Comparison of ENCODE assay signal across 16 cellular contexts in the genomic region with DNA sequence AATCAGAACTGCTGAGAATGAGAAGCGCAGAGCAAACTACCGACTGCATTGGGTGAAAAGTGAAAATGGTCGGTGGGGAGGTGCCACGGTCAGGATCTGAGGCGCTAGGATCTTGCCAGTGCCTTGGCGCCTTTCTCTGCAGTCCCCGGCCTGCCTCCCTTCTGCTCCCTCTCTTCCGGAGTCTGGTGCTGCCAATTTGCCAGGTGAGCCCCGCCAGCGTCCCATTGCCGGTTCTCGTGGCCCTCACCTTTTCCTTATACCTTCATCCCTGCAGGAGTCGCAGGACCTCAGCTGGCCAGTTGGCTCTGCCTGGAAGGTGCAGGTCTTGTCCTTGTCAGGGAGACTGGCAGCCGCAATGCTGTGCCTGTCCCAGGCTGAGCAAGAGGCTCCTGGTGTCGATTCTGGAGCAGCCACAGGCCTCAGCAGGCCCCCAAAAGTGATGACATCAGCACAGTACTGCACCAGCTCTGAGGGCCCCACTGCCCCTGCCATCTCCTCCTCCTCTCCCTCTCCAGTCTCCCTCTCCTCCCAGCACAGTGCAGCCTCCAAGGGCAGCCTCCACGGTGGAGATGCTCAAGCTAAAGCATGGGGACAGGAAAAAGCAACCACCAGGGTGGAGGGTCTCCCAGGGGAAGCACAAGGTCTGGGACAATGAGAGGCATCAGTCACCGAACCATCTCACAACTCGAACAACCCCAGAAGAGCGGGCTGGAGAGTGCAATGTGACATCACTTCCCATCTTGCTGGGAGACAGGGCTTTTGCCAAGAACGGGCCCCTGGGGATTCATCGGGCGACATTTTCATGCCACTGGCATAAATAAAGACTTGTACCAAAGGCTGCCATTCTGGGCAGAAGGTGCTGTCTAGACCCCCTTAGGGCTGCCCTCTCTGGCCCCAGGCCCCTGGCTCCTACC. TPM values are rescaled to one million over a fixed set of nuclear protein-coding genes. Genes with fewer than 3 reads are reported as not detected.
DNase-seq lines count a peak whose midpoint lies in the region; ATAC-seq, FAIRE-seq and TF ChIP-seq lines count a peak whose summit lies in the region.
"Had no signal": no experiment of that assay in that cellular context is flagged by ENCODE, and none has a peak within 500 bp of the region (broad histone marks: within the 10 kb centered on the region; RNA-seq: fewer than 3 reads in every experiment).

No MANE protein-coding gene starts in this region.

- H3K27ac ChIP-seq in WERI-Rb-1 (peak overlapping the region; percentile 95), right cardiac atrium (ENCODE audit: low read length) (no peak overlapping the region), tibial nerve (peak overlapping the region in 3 of 4 donors; percentile 0 to 87 (median 78))
- H3K27ac ChIP-seq: SJCRH30 had no signal

- FAIRE-seq in frontal cortex (lab: Jason Lieb, UNC) = no peak
- FAIRE-seq: urothelium cell line had no signal

- DNase-seq in activated naive CD4-positive, alpha-beta T cell treated with anti-CD3 and anti-CD28 coated beads for 36 hours = no peak
- no peak for DNase-seq in activated naive CD4-positive, alpha-beta T cell treated with anti-CD3 and anti-CD28 coated beads, Interleukin-2, amount 50 U/mL, for 72 hours (ENCODE audit: low spot score in 2 of 2)
- DNase-seq in WERI-Rb-1 = no peak
- peak in 2 of 3 donors; percentile 52 to 68 for DNase-seq in right cardiac atrium
- DNase-seq in tibial nerve (ENCODE audit: low spot score in 2 of 2) = no peak
- no peak for DNase-seq in frontal cortex (ENCODE audit: low spot score in 2 of 2)
- DNase-seq in activated T-cell treated with anti-CD3 and anti-CD28 coated beads, Interleukin-2, amount 50 U/mL, for 72 hours = no peak

- intact Hi-C loops in activated naive CD4-positive, alpha-beta T cell treated with anti-CD3 and anti-CD28 coated beads for 36 hours (cut with micrococcal nuclease) = loop anchor here (5.0 kb wide), 1 partner anchor 190 kb away; no protein-coding TSS in a partner anchor
- intact Hi-C loops in right cardiac atrium (cut with DNase I) = loop anchor here (5.0 to 10.0 kb wide), 3 partner anchors 50 to 85 kb away; no protein-coding TSS in a partner anchor

- H3K36me3 ChIP-seq in WERI-Rb-1 = no peaks in the 10 kb centered on the region
- H3K36me3 ChIP-seq in tibial nerve = no peaks in the 10 kb centered on the region
- H3K36me3 ChIP-seq: esophagus muscularis mucosa, SJCRH30, spleen had no signal

- TF ChIP-seq POLR2A in tibial nerve (IDR thresholded peaks at IDR 0.05) = no peak

- H3K4me1 ChIP-seq in right cardiac atrium (ENCODE audit: control insufficient read depth, insufficient read depth, low read length) (peaks cover 3% of the 10 kb centered on the region), tibial nerve (peaks cover 0 to 54% (median 23%) of the 10 kb centered on the region in 4 donors)

- TF ChIP-seq CTCF in WERI-Rb-1 (IDR thresholded peaks at IDR 0.05; ENCODE audit: low read depth, low read length) = no peak
- no peak for TF ChIP-seq CTCF in tibial nerve (IDR thresholded peaks at IDR 0.05)

- H3K27ac Mint-ChIP-seq in activated naive CD4-positive, alpha-beta T cell treated with anti-CD3 and anti-CD28 coated beads for 36 hours = peak overlapping the region; percentile 47
- H3K27ac Mint-ChIP-seq in activated naive CD4-positive, alpha-beta T cell treated with anti-CD3 and anti-CD28 coated beads, Interleukin-2, amount 50 U/mL, for 72 hours = no peak overlapping the region
- H3K27ac Mint-ChIP-seq in activated T-cell treated with anti-CD3 and anti-CD28 coated beads, Interleukin-2, amount 50 U/mL, for 72 hours = no peak overlapping the region
- H3K27ac Mint-ChIP-seq: stimulated activated effector memory CD8-positive, alpha-beta T cell treated with anti-CD3 and anti-CD28 coated beads, Interleukin-12 subunit alpha, Interleukin-12 subunit beta, amount 100 ng/mL, for 72 hours; T-helper 2 cell treated with Interferon-gamma antibody and Interleukin-4, amounts not matched to agents 5 μg/mL and 100 μg/mL, for 36 hours had no signal

- no peak overlapping the region for H3K4me3 Mint-ChIP-seq in activated naive CD4-positive, alpha-beta T cell treated with anti-CD3 and anti-CD28 coated beads for 36 hours
- peak overlapping the region in 1 of 2 donors; percentile 5 for H3K4me3 Mint-ChIP-seq in activated T-cell treated with anti-CD3 and anti-CD28 coated beads, Interleukin-2, amount 50 U/mL, for 72 hours
- H3K4me3 Mint-ChIP-seq: T-helper 2 cell treated with Interferon-gamma antibody and Interleukin-4, amounts not matched to agents 5 μg/mL and 100 μg/mL, for 36 hours had no signal

- no peaks in the 10 kb centered on the region for H3K9me3 Mint-ChIP-seq in activated naive CD4-positive, alpha-beta T cell treated with anti-CD3 and anti-CD28 coated beads for 36 hours
- H3K9me3 Mint-ChIP-seq in activated naive CD4-positive, alpha-beta T cell treated with anti-CD3 and anti-CD28 coated beads, Interleukin-2, amount 50 U/mL, for 72 hours = no peaks in the 10 kb centered on the region
- H3K9me3 Mint-ChIP-seq in activated T-cell treated with anti-CD3 and anti-CD28 coated beads, Interleukin-2, amount 50 U/mL, for 72 hours = no peaks in the 10 kb centered on the region
- H3K9me3 Mint-ChIP-seq: stimulated activated effector memory CD8-positive, alpha-beta T cell treated with anti-CD3 and anti-CD28 coated beads, Interleukin-12 subunit alpha, Interleukin-12 subunit beta, amount 100 ng/mL, for 72 hours; T-helper 2 cell treated with Interferon-gamma antibody and Interleukin-4, amounts not matched to agents 5 μg/mL and 100 μg/mL, for 36 hours had no signal

- H3K36me3 Mint-ChIP-seq in activated naive CD4-positive, alpha-beta T cell treated with anti-CD3 and anti-CD28 coated beads for 36 hours (ENCODE audit: low read depth) = no peaks in the 10 kb centered on the region
- peaks cover 0 to 5% of the 10 kb centered on the region in 2 donors for H3K36me3 Mint-ChIP-seq in activated naive CD4-positive, alpha-beta T cell treated with anti-CD3 and anti-CD28 coated beads, Interleukin-2, amount 50 U/mL, for 72 hours
- H3K36me3 Mint-ChIP-seq in activated T-cell treated with anti-CD3 and anti-CD28 coated beads, Interleukin-2, amount 50 U/mL, for 72 hours (ENCODE audit: insufficient read depth in 2 of 2) = no peaks in the 10 kb centered on the region
- H3K36me3 Mint-ChIP-seq: stimulated activated effector memory CD8-positive, alpha-beta T cell treated with anti-CD3 and anti-CD28 coated beads, Interleukin-12 subunit alpha, Interleukin-12 subunit beta, amount 100 ng/mL, for 72 hours had no signal

- H3K27me3 ChIP-seq in WERI-Rb-1 (ENCODE audit: insufficient read depth, low read depth, severe bottlenecking) = no peaks in the 10 kb centered on the region
- no peaks in the 10 kb centered on the region for H3K27me3 ChIP-seq in right cardiac atrium (ENCODE audit: control insufficient read depth, insufficient read depth)
- peaks cover 0 to 40% of the 10 kb centered on the region in 2 donors for H3K27me3 ChIP-seq in tibial nerve

- H3K4me1 Mint-ChIP-seq in activated naive CD4-positive, alpha-beta T cell treated with anti-CD3 and anti-CD28 coated beads for 36 hours (ENCODE audit: low read depth) = peaks cover 18% of the 10 kb centered on the region
- peaks cover 39% of the 10 kb centered on the region for H3K4me1 Mint-ChIP-seq in activated T-cell treated with anti-CD3 and anti-CD28 coated beads, Interleukin-2, amount 50 U/mL, for 72 hours (ENCODE audit: low read depth)

- peak overlapping the region; percentile 42 for H3K4me3 ChIP-seq in WERI-Rb-1 (ENCODE audit: low read depth, low read length)
- H3K4me3 ChIP-seq in right cardiac atrium (ENCODE audit: low read length) = no peak overlapping the region
- no peak overlapping the region for H3K4me3 ChIP-seq in tibial nerve
- H3K4me3 ChIP-seq: body of pancreas, SJCRH30 had no signal

- 73% methylated on average over 22 of the region's 22 CpGs for WGBS in right cardiac atrium
- 78 to 87% methylated on average over 19 to 22 of the region's 22 CpGs for WGBS in tibial nerve, 2 donors

- no peaks in the 10 kb centered on the region for H3K9me3 ChIP-seq in WERI-Rb-1 (ENCODE audit: severe bottlenecking)
- no peaks in the 10 kb centered on the region for H3K9me3 ChIP-seq in right cardiac atrium (ENCODE audit: control insufficient read depth, low read length)
- H3K9me3 ChIP-seq in tibial nerve = no peaks in the 10 kb centered on the region
- H3K9me3 ChIP-seq: body of pancreas, Caco-2, esophagus muscularis mucosa, SJCRH30, spleen had no signal

- no peak for TF ChIP-seq EP300 in tibial nerve (IDR thresholded peaks at IDR 0.05)

- H3K27me3 Mint-ChIP-seq in activated naive CD4-positive, alpha-beta T cell treated with anti-CD3 and anti-CD28 coated beads for 36 hours (ENCODE audit: low read depth) = peaks cover 48% of the 10 kb centered on the region
- H3K27me3 Mint-ChIP-seq in activated T-cell treated with anti-CD3 and anti-CD28 coated beads, Interleukin-2, amount 50 U/mL, for 72 hours (ENCODE audit: low read depth) = peaks cover 63% of the 10 kb centered on the region

- ATAC-seq in activated naive CD4-positive, alpha-beta T cell treated with anti-CD3 and anti-CD28 coated beads, Interleukin-2, amount 50 U/mL, for 72 hours = no peak
- no peak for ATAC-seq in right cardiac atrium
- ATAC-seq in activated T-cell treated with anti-CD3 and anti-CD28 coated beads, Interleukin-2, amount 50 U/mL, for 72 hours (replicated peaks in 1 of 2) = no peak
- ATAC-seq in HG02840 (IDR thresholded peaks at IDR 0.05; ENCODE audit: low FRiP score, unreplicated experiment) = no peak

- CTCF ChIA-PET in activated naive CD4-positive, alpha-beta T cell treated with anti-CD3 and anti-CD28 coated beads for 36 hours (lab: Charles Lee) = interaction anchor here (1.1 to 4.6 kb wide), 5 partner anchors 9 to 293 kb away, joined by 3 to 45 read pairs (median 4); no protein-coding TSS in a partner anchor

RNA-seq across cellular contexts. Expression of gene H6PD, which starts 37.1 kb away (rescaled TPM):
- 1 to 10 TPM; 7.8 to 8.3 TPM for total RNA-seq in activated naive CD4-positive, alpha-beta T cell treated with anti-CD3 and anti-CD28 coated beads for 36 hours
- 10 to 100 TPM in 1 of 2 donors, 1 to 10 TPM in 1; 4.4 to 16.2 TPM for total RNA-seq in activated naive CD4-positive, alpha-beta T cell treated with anti-CD3 and anti-CD28 coated beads, Interleukin-2, amount 50 U/mL, for 72 hours
- total RNA-seq in right cardiac atrium = 10 to 100 TPM; 29.8 to 39.8 (median 34.9) TPM
- polyA plus RNA-seq in right cardiac atrium = 27.0 TPM
- 10 to 100 TPM; 53.1 to 88.6 (median 72.7) TPM for total RNA-seq in tibial nerve
- 5.3 TPM for total RNA-seq in frontal cortex
- 10 to 100 TPM; 20.2 to 21.0 TPM for total RNA-seq in activated T-cell treated with anti-CD3 and anti-CD28 coated beads, Interleukin-2, amount 50 U/mL, for 72 hours

Comparison
In these comparisons a context has a peak if more than half of its experiments do, and no peak if none do; other contexts are left out.
1. DNase-seq: peak in right cardiac atrium (2 of 3); none in activated naive CD4-positive, alpha-beta T cell treated with anti-CD3 and anti-CD28 coated beads for 36 hours (single experiment), activated naive CD4-positive, alpha-beta T cell treated with anti-CD3 and anti-CD28 coated beads, Interleukin-2, amount 50 U/mL, for 72 hours (0 of 2), WERI-Rb-1 (single experiment), tibial nerve (0 of 2), frontal cortex (0 of 2) and activated T-cell treated with anti-CD3 and anti-CD28 coated beads, Interleukin-2, amount 50 U/mL, for 72 hours (0 of 2).